Comparison of ENCODE assay signal across 11 cellular contexts in genomic region chr2:138421971-138422335, GRCh38.
DNase-seq lines count a peak whose midpoint lies in the region; FAIRE-seq and TF ChIP-seq lines count a peak whose summit lies in the region.
"Had no signal": no experiment of that assay in that cellular context is flagged by ENCODE, and none has a peak within 500 bp of the region (broad histone marks: within the 10 kb centered on the region; RNA-seq: fewer than 3 reads in every experiment).

No MANE protein-coding gene starts in this region.

- no peaks in the 10 kb centered on the region for H4K20me1 ChIP-seq in endothelial cell of umbilical vein (replicated peaks; ENCODE audit: control insufficient read depth, extremely low read depth, insufficient read depth, low read length)
- H4K20me1 ChIP-seq in osteoblast (ENCODE audit: insufficient read depth, low read length), result no peaks in the 10 kb centered on the region

- dilution Hi-C loops in endothelial cell of umbilical vein (cut with MboI; ENCODE audit: extremely low pct_ligation_motif_present, low sequenced_read_pairs), result no loop called here

- POLR2A ChIA-PET in endothelial cell of umbilical vein (lab: Charles Lee), result no interaction called here

- H3K27me3 ChIP-seq in endothelial cell of umbilical vein (ENCODE audit: control insufficient read depth in 2 of 2, insufficient read depth in 2 of 2, low read length in 2 of 2) (no peaks in the 10 kb centered on the region), osteoblast (ENCODE audit: insufficient read depth, low read length) (no peaks in the 10 kb centered on the region), dorsolateral prefrontal cortex (no peaks in the 10 kb centered on the region)

- H3K9me3 ChIP-seq in endothelial cell of umbilical vein (replicated peaks; ENCODE audit: control insufficient read depth, insufficient read depth, low read length) (no peaks in the 10 kb centered on the region), osteoblast (ENCODE audit: low read depth, low read length) (no peaks in the 10 kb centered on the region)

- BruUV-seq in endothelial cell of umbilical vein (replicated peaks; lab: Mats Ljungman, UMichigan), result no TSS peak

- CTCF ChIA-PET in endothelial cell of umbilical vein (lab: Charles Lee), result no interaction called here

- no peak for TF ChIP-seq POLR2A in endothelial cell of umbilical vein (IDR thresholded peaks at IDR 0.05; ENCODE audit: low read depth, low read length)

- TF ChIP-seq CTCF in endothelial cell of umbilical vein (IDR thresholded peaks at IDR 0.05; ENCODE audit: extremely low read depth in 1 of 2, insufficient read depth in 1 of 2, low read depth in 1 of 2, low read length in 2 of 2) (no peak), osteoblast (IDR thresholded peaks at IDR 0.05; ENCODE audit: extremely low read depth, low read depth, low read length) (no peak), dorsolateral prefrontal cortex (IDR thresholded peaks at IDR 0.05 in 54 of 56, conservative IDR thresholded peaks at IDR 0.05 in 2 of 56; ENCODE audit: low read depth in 1 of 56, partially characterized antibody in 56 of 56) (no peak)

- H2AFZ ChIP-seq in endothelial cell of umbilical vein (ENCODE audit: low read depth, low read length) (no peak overlapping the region), osteoblast (ENCODE audit: low read length) (no peak overlapping the region)

- H3K4me3 ChIP-seq in endothelial cell of umbilical vein (replicated peaks in 1 of 3; ENCODE audit: insufficient read depth in 1 of 3, low read depth in 1 of 3, low read length in 3 of 3) (no peak overlapping the region), osteoblast (ENCODE audit: insufficient read depth, low read length) (no peak overlapping the region), dorsolateral prefrontal cortex (no peak overlapping the region)

- DNase-seq in ELF-1 (ENCODE audit: low read depth, low spot score), result peak; percentile 16
- DNase-seq in NCI-H2029 treated with DMSO at 0.1 percent for 48 hours (lab: John Stamatoyannopoulos, UW), result peak; percentile 49
- DNase-seq in endothelial cell of umbilical vein (ENCODE audit: low read depth, low spot score), result peak; percentile 83
- peak; percentile 39 for DNase-seq in osteoblast (ENCODE audit: insufficient read length, low spot score, missing footprints)
- no peak for DNase-seq in dorsolateral prefrontal cortex
- no peak for DNase-seq in HUDEP-2 (lab: John Stamatoyannopoulos, UW; ENCODE audit: unreplicated experiment in 76 of 76)
- no peak for DNase-seq in NCI-H2107 (lab: John Stamatoyannopoulos, UW)
- DNase-seq in activated T-cell treated with anti-CD3 and anti-CD28 coated beads for 4 hours, result no peak
- DNase-seq: activated CD4-positive, alpha-beta T cell treated with anti-CD3 and anti-CD28 coated beads, Interleukin-2, amount 50 U/mL, for 4 hours; NCI-H524 had no signal

- H3K27ac ChIP-seq in endothelial cell of umbilical vein (ENCODE audit: insufficient read depth, low read depth, low read length) (peak overlapping the region; percentile 48), osteoblast (ENCODE audit: low read depth, low read length) (peak overlapping the region; percentile 21), dorsolateral prefrontal cortex (no peak overlapping the region)

- H3K4me1 ChIP-seq in endothelial cell of umbilical vein (ENCODE audit: control insufficient read depth, extremely low read depth, insufficient read depth, low read length) (peaks cover 19% of the 10 kb centered on the region), osteoblast (ENCODE audit: insufficient read depth, low read length) (peaks cover 14% of the 10 kb centered on the region)

- H3K9me1 ChIP-seq in endothelial cell of umbilical vein (replicated peaks; ENCODE audit: control insufficient read depth, extremely low read depth, insufficient read depth, low read length), result no peaks in the 10 kb centered on the region

- H3K4me2 ChIP-seq in endothelial cell of umbilical vein (ENCODE audit: insufficient read depth, low read length) (peak overlapping the region; percentile 4), osteoblast (ENCODE audit: insufficient read depth, low read length) (peak overlapping the region; percentile 30)

- no peaks in the 10 kb centered on the region for H3K36me3 ChIP-seq in endothelial cell of umbilical vein (ENCODE audit: control insufficient read depth in 2 of 2, extremely low read depth in 1 of 2, insufficient read depth in 2 of 2, low read length in 2 of 2)
- H3K36me3 ChIP-seq in osteoblast (ENCODE audit: insufficient read depth, low read length), result no peaks in the 10 kb centered on the region

- FAIRE-seq in endothelial cell of umbilical vein (lab: Jason Lieb, UNC), result peak; percentile 93
- FAIRE-seq: GM12891 had no signal

- intact Hi-C loops in endothelial cell of umbilical vein (cut with micrococcal nuclease), result no loop called here
- intact Hi-C loops in dorsolateral prefrontal cortex (cut with DNase I), result no loop called here

- no peaks in the 10 kb centered on the region for H3K79me2 ChIP-seq in endothelial cell of umbilical vein (ENCODE audit: control insufficient read depth, insufficient read depth, low read length)
- no peaks in the 10 kb centered on the region for H3K79me2 ChIP-seq in osteoblast (ENCODE audit: insufficient read depth, low read length)

- no peak overlapping the region for H3K9ac ChIP-seq in endothelial cell of umbilical vein (replicated peaks; ENCODE audit: extremely low read depth, insufficient read depth, low read length)

TF ChIP-seq in endothelial cell of umbilical vein, 7 proteins besides CTCF, POLR2A, EP300 and RAD21:
- TF ChIP-seq, protein P1, sequence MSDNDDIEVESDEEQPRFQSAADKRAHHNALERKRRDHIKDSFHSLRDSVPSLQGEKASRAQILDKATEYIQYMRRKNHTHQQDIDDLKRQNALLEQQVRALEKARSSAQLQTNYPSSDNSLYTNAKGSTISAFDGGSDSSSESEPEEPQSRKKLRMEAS (IDR thresholded peaks at IDR 0.05; ENCODE audit: insufficient read depth, insufficient read length), result no peak
- TF ChIP-seq MYC (IDR thresholded peaks at IDR 0.05; ENCODE audit: low read depth, low read length) (no peak), EZH2 (IDR thresholded peaks at IDR 0.05; ENCODE audit: borderline replicate concordance, low read depth, low read length, severe bottlenecking) (no peak), JUN (IDR thresholded peaks at IDR 0.05; ENCODE audit: borderline replicate concordance, insufficient read depth, insufficient read length, low read depth) (peak; percentile 17), POLR2AphosphoS5 (IDR thresholded peaks at IDR 0.05; ENCODE audit: insufficient read depth, low read depth, low read length) (peak; percentile 28), FOS (IDR thresholded peaks at IDR 0.05; ENCODE audit: borderline replicate concordance, insufficient read depth, low read length) (peak; percentile 62), GATA2 (IDR thresholded peaks at IDR 0.05; ENCODE audit: insufficient read depth, insufficient read length, low read depth, low read length) (peak; percentile 35)
TF ChIP-seq in endothelial cell of umbilical vein: peak in this region for 4.

Comparison
In these comparisons a context has a peak if more than half of its experiments do, and no peak if none do; other contexts are left out.
1. DNase-seq: peak in ELF-1 (single experiment), NCI-H2029 treated with DMSO at 0.1 percent for 48 hours (single experiment), endothelial cell of umbilical vein (single experiment) and osteoblast (single experiment); none in dorsolateral prefrontal cortex (0 of 10), HUDEP-2 (0 of 76), NCI-H2107 (single experiment) and activated T-cell treated with anti-CD3 and anti-CD28 coated beads for 4 hours (single experiment).
2. H3K27ac ChIP-seq: peak in endothelial cell of umbilical vein (single experiment) and osteoblast (single experiment); none in dorsolateral prefrontal cortex (0 of 59).